16 cellular contexts compared by ENCODE assay signal in genomic region chr17:37535906-37536305, GRCh38. TPM values are rescaled to one million over a fixed set of nuclear protein-coding genes. Genes with fewer than 3 reads are reported as not detected.
DNase-seq lines count a peak whose midpoint lies in the region; ATAC-seq and TF ChIP-seq lines count a peak whose summit lies in the region.
"Had no signal": no experiment of that assay in that cellular context is flagged by ENCODE, and none has a peak within 500 bp of the region (broad histone marks: within the 10 kb centered on the region; RNA-seq: fewer than 3 reads in every experiment).

No MANE protein-coding gene starts in this region.

- no peaks in the 10 kb centered on the region for H3K4me1 ChIP-seq in CD8-positive, alpha-beta T cell (ENCODE audit: insufficient read depth, low read length)
- peaks cover 0 to 9% of the 10 kb centered on the region in 2 donors for H3K4me1 ChIP-seq in thyroid gland
- H3K4me1 ChIP-seq: BE2C had no signal

- H3K27me3 ChIP-seq in CD8-positive, alpha-beta T cell (ENCODE audit: insufficient read depth, low read length): no peaks in the 10 kb centered on the region
- H3K27me3 ChIP-seq in thyroid gland: no peaks in the 10 kb centered on the region
- H3K27me3 ChIP-seq: BE2C had no signal

- WGBS in thyroid gland, 2 donors: 32 to 40% methylated on average over 5 of the region's 5 CpGs

- peaks cover 2% of the 10 kb centered on the region for H3K36me3 Mint-ChIP-seq in activated naive CD8-positive, alpha-beta T cell
- H3K36me3 Mint-ChIP-seq in activated naive CD8-positive, alpha-beta T cell treated with anti-CD3 and anti-CD28 coated beads, Interleukin-2, amount 50 U/mL, for 24 hours (ENCODE audit: low read depth): peaks cover 29% of the 10 kb centered on the region
- peaks cover 74% of the 10 kb centered on the region for H3K36me3 Mint-ChIP-seq in CD8-positive, alpha-beta T cell
- H3K36me3 Mint-ChIP-seq in effector memory CD8-positive, alpha-beta T cell (ENCODE audit: insufficient read depth): peaks cover 94% of the 10 kb centered on the region

- H3K27ac ChIP-seq in CD8-positive, alpha-beta T cell (ENCODE audit: low read depth, low read length): no peak overlapping the region
- no peak overlapping the region for H3K27ac ChIP-seq in thyroid gland

- CTCF ChIA-PET in CD8-positive, alpha-beta T cell (lab: Charles Lee): no interaction called here

- H3K36me3 ChIP-seq in CD8-positive, alpha-beta T cell (ENCODE audit: insufficient read depth, low read length): peaks cover 76% of the 10 kb centered on the region
- H3K36me3 ChIP-seq in thyroid gland: peaks cover 18 to 38% of the 10 kb centered on the region in 2 donors

- ATAC-seq in activated naive CD8-positive, alpha-beta T cell treated with anti-CD3 and anti-CD28 coated beads, Interleukin-2, amount 50 U/mL, for 24 hours: no peak
- no peak for ATAC-seq in CD8-positive, alpha-beta T cell
- ATAC-seq in effector memory CD8-positive, alpha-beta T cell (replicated peaks): no peak
- ATAC-seq: GM23338 had no signal

- peaks cover 2% of the 10 kb centered on the region for H3K4me1 Mint-ChIP-seq in activated naive CD8-positive, alpha-beta T cell (ENCODE audit: low read depth)
- H3K4me1 Mint-ChIP-seq in activated naive CD8-positive, alpha-beta T cell treated with anti-CD3 and anti-CD28 coated beads, Interleukin-2, amount 50 U/mL, for 24 hours: no peaks in the 10 kb centered on the region
- no peaks in the 10 kb centered on the region for H3K4me1 Mint-ChIP-seq in CD8-positive, alpha-beta T cell (ENCODE audit: low read depth)
- peaks cover 2% of the 10 kb centered on the region in 2 donors for H3K4me1 Mint-ChIP-seq in effector memory CD8-positive, alpha-beta T cell (ENCODE audit: low read depth in 2 of 2)

- H3K9me3 Mint-ChIP-seq in activated naive CD8-positive, alpha-beta T cell (ENCODE audit: low read depth): no peaks in the 10 kb centered on the region
- no peaks in the 10 kb centered on the region for H3K9me3 Mint-ChIP-seq in activated naive CD8-positive, alpha-beta T cell treated with anti-CD3 and anti-CD28 coated beads, Interleukin-2, amount 50 U/mL, for 24 hours
- no peaks in the 10 kb centered on the region for H3K9me3 Mint-ChIP-seq in CD8-positive, alpha-beta T cell
- no peaks in the 10 kb centered on the region for H3K9me3 Mint-ChIP-seq in effector memory CD8-positive, alpha-beta T cell
- H3K9me3 Mint-ChIP-seq: CD4-positive, alpha-beta memory T cell; GM23338 had no signal

- TF ChIP-seq CTCF in CD8-positive, alpha-beta T cell (IDR thresholded peaks at IDR 0.05): no peak
- no peak for TF ChIP-seq CTCF in thyroid gland (IDR thresholded peaks at IDR 0.05)

- H3K4me3 ChIP-seq in CD8-positive, alpha-beta T cell (ENCODE audit: low read depth, low read length): no peak overlapping the region
- no peak overlapping the region for H3K4me3 ChIP-seq in thyroid gland (replicated peaks in 1 of 3)
- H3K4me3 ChIP-seq: GM23338 had no signal

- H3K27me3 Mint-ChIP-seq in activated naive CD8-positive, alpha-beta T cell: no peaks in the 10 kb centered on the region
- no peaks in the 10 kb centered on the region for H3K27me3 Mint-ChIP-seq in activated naive CD8-positive, alpha-beta T cell treated with anti-CD3 and anti-CD28 coated beads, Interleukin-2, amount 50 U/mL, for 24 hours
- H3K27me3 Mint-ChIP-seq in CD8-positive, alpha-beta T cell (ENCODE audit: low read depth): no peaks in the 10 kb centered on the region
- H3K27me3 Mint-ChIP-seq in effector memory CD8-positive, alpha-beta T cell: no peaks in the 10 kb centered on the region
- H3K27me3 Mint-ChIP-seq: CD4-positive, alpha-beta memory T cell had no signal

- intact Hi-C loops in CD8-positive, alpha-beta T cell (cut with DNase I, micrococcal nuclease): no loop called here
- intact Hi-C loops in thyroid gland (cut with DNase I): no loop called here

- POLR2A ChIA-PET in CD8-positive, alpha-beta T cell (lab: Charles Lee): no interaction called here

- DNase-seq in activated naive CD8-positive, alpha-beta T cell treated with anti-CD3 and anti-CD28 coated beads, Interleukin-2, amount 50 U/mL, for 24 hours: no peak
- DNase-seq in CD8-positive, alpha-beta T cell: no peak
- DNase-seq in effector memory CD8-positive, alpha-beta T cell: no peak
- DNase-seq in thyroid gland: peak; percentile 61 to 65
- DNase-seq in SW480 (ENCODE audit: low spot score): no peak
- DNase-seq in germinal center (ENCODE audit: low spot score): no peak
- DNase-seq: ACHN; BE2C; C1 segment of cervical spinal cord; Calu3; CD4-positive, alpha-beta memory T cell; DMS79 treated with DMSO at 0.1 percent for 48 hours; GF-D8; HCEC 1CT had no signal

- no peak overlapping the region for H3K4me3 Mint-ChIP-seq in activated naive CD8-positive, alpha-beta T cell
- H3K4me3 Mint-ChIP-seq in activated naive CD8-positive, alpha-beta T cell treated with anti-CD3 and anti-CD28 coated beads, Interleukin-2, amount 50 U/mL, for 24 hours: no peak overlapping the region
- H3K4me3 Mint-ChIP-seq in CD8-positive, alpha-beta T cell: no peak overlapping the region
- no peak overlapping the region for H3K4me3 Mint-ChIP-seq in effector memory CD8-positive, alpha-beta T cell
- H3K4me3 Mint-ChIP-seq: CD4-positive, alpha-beta memory T cell; GM23338 had no signal

- H3K27ac Mint-ChIP-seq in activated naive CD8-positive, alpha-beta T cell: peak overlapping the region; percentile 83
- H3K27ac Mint-ChIP-seq in activated naive CD8-positive, alpha-beta T cell treated with anti-CD3 and anti-CD28 coated beads, Interleukin-2, amount 50 U/mL, for 24 hours: no peak overlapping the region
- H3K27ac Mint-ChIP-seq in CD8-positive, alpha-beta T cell: peak overlapping the region; percentile 34
- peak overlapping the region; percentile 26 to 46 for H3K27ac Mint-ChIP-seq in effector memory CD8-positive, alpha-beta T cell
- H3K27ac Mint-ChIP-seq: GM23338 had no signal

- TF ChIP-seq POLR2A in thyroid gland (IDR thresholded peaks at IDR 0.05): no peak

- no peaks in the 10 kb centered on the region for H3K9me3 ChIP-seq in CD8-positive, alpha-beta T cell (ENCODE audit: low read length)
- no peaks in the 10 kb centered on the region for H3K9me3 ChIP-seq in thyroid gland
- H3K9me3 ChIP-seq: BE2C had no signal

RNA-seq across cellular contexts. Expression of gene DUSP14, which starts 46.2 kb away (rescaled TPM):
- total RNA-seq in CD8-positive, alpha-beta T cell: 1 to 10 TPM; 5.5 to 6.8 TPM
- 10 to 100 TPM; 52.7 to 74.5 (median 59.0) TPM for total RNA-seq in thyroid gland

Comparison
In these comparisons a context has a peak if more than half of its experiments do, and no peak if none do; other contexts are left out.
1. DNase-seq: peak in thyroid gland (2 of 2); none in activated naive CD8-positive, alpha-beta T cell treated with anti-CD3 and anti-CD28 coated beads, Interleukin-2, amount 50 U/mL, for 24 hours (single experiment), CD8-positive, alpha-beta T cell (0 of 7), effector memory CD8-positive, alpha-beta T cell (0 of 3), SW480 (single experiment) and germinal center (single experiment).
2. RNA of gene DUSP14, which starts 46.2 kb away (total RNA-seq): 52.7 to 74.5 TPM in thyroid gland; 5.5 to 6.8 TPM in CD8-positive, alpha-beta T cell; every median in the first group is over 4 times any median in the second.